In genomic region chr5:71589903-71590302, GRCh38 we compare ENCODE assay signal across 1 cellular context.
TF ChIP-seq lines count a peak whose summit lies in the region.

No MANE protein-coding gene starts in this region.

TF ChIP-seq in K562, 482 proteins besides CTCF, POLR2A, EP300 and RAD21 (continued from another document):
- TF ChIP-seq MAX (CRISPR knock-in tag; IDR thresholded peaks at IDR 0.05) = no peak
- no peak for TF ChIP-seq RERE (CRISPR knock-in tag; IDR thresholded peaks at IDR 0.05; ENCODE audit: borderline replicate concordance)
- no peak for TF ChIP-seq ZC3H4 (CRISPR knock-in tag; IDR thresholded peaks at IDR 0.05; ENCODE audit: borderline replicate concordance)
- TF ChIP-seq ASH1L (IDR thresholded peaks at IDR 0.05; ENCODE audit: borderline replicate concordance, low read depth, partially characterized antibody) = no peak
- no peak for TF ChIP-seq L3MBTL2 (IDR thresholded peaks at IDR 0.05)
- TF ChIP-seq, protein P1, sequence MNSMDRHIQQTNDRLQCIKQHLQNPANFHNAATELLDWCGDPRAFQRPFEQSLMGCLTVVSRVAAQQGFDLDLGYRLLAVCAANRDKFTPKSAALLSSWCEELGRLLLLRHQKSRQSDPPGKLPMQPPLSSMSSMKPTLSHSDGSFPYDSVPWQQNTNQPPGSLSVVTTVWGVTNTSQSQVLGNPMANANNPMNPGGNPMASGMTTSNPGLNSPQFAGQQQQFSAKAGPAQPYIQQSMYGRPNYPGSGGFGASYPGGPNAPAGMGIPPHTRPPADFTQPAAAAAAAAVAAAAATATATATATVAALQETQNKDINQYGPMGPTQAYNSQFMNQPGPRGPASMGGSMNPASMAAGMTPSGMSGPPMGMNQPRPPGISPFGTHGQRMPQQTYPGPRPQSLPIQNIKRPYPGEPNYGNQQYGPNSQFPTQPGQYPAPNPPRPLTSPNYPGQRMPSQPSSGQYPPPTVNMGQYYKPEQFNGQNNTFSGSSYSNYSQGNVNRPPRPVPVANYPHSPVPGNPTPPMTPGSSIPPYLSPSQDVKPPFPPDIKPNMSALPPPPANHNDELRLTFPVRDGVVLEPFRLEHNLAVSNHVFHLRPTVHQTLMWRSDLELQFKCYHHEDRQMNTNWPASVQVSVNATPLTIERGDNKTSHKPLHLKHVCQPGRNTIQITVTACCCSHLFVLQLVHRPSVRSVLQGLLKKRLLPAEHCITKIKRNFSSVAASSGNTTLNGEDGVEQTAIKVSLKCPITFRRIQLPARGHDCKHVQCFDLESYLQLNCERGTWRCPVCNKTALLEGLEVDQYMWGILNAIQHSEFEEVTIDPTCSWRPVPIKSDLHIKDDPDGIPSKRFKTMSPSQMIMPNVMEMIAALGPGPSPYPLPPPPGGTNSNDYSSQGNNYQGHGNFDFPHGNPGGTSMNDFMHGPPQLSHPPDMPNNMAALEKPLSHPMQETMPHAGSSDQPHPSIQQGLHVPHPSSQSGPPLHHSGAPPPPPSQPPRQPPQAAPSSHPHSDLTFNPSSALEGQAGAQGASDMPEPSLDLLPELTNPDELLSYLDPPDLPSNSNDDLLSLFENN (IDR thresholded peaks at IDR 0.05; ENCODE audit: low read depth in 2 of 2, low read length in 2 of 2) = no peak
- no peak for TF ChIP-seq ZNF695 (CRISPR knock-in tag; IDR thresholded peaks at IDR 0.05)
- TF ChIP-seq PTRF (tag; IDR thresholded peaks at IDR 0.05) = no peak
- no peak for TF ChIP-seq GABPB2 (CRISPR knock-in tag; conservative IDR thresholded peaks at IDR 0.05)
- TF ChIP-seq PBX2 (CRISPR knock-in tag; IDR thresholded peaks at IDR 0.05; ENCODE audit: low read depth) = no peak
- no peak for TF ChIP-seq PBX2 (tag; conservative IDR thresholded peaks at IDR 0.05; ENCODE audit: low read depth)
- TF ChIP-seq, protein P2, sequence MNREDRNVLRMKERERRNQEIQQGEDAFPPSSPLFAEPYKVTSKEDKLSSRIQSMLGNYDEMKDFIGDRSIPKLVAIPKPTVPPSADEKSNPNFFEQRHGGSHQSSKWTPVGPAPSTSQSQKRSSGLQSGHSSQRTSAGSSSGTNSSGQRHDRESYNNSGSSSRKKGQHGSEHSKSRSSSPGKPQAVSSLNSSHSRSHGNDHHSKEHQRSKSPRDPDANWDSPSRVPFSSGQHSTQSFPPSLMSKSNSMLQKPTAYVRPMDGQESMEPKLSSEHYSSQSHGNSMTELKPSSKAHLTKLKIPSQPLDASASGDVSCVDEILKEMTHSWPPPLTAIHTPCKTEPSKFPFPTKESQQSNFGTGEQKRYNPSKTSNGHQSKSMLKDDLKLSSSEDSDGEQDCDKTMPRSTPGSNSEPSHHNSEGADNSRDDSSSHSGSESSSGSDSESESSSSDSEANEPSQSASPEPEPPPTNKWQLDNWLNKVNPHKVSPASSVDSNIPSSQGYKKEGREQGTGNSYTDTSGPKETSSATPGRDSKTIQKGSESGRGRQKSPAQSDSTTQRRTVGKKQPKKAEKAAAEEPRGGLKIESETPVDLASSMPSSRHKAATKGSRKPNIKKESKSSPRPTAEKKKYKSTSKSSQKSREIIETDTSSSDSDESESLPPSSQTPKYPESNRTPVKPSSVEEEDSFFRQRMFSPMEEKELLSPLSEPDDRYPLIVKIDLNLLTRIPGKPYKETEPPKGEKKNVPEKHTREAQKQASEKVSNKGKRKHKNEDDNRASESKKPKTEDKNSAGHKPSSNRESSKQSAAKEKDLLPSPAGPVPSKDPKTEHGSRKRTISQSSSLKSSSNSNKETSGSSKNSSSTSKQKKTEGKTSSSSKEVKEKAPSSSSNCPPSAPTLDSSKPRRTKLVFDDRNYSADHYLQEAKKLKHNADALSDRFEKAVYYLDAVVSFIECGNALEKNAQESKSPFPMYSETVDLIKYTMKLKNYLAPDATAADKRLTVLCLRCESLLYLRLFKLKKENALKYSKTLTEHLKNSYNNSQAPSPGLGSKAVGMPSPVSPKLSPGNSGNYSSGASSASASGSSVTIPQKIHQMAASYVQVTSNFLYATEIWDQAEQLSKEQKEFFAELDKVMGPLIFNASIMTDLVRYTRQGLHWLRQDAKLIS (CRISPR knock-in tag; IDR thresholded peaks at IDR 0.05) = no peak
- no peak for TF ChIP-seq ATF7 (IDR thresholded peaks at IDR 0.05)
- TF ChIP-seq KDM4B (IDR thresholded peaks at IDR 0.05; ENCODE audit: borderline replicate concordance in 2 of 2, low read depth in 1 of 2) = no peak
- TF ChIP-seq ESRRA (IDR thresholded peaks at IDR 0.05; ENCODE audit: borderline replicate concordance, low read depth) = no peak
- no peak for TF ChIP-seq ZNF696 (CRISPR knock-in tag; conservative IDR thresholded peaks at IDR 0.05)
